In genomic region chr15:28884151-28884940, GRCh38 we compare ENCODE assay signal across 27 cellular contexts. TPM values are rescaled to one million over a fixed set of nuclear protein-coding genes. Genes with fewer than 3 reads are reported as not detected.
DNase-seq lines count a peak whose midpoint lies in the region; FAIRE-seq and TF ChIP-seq lines count a peak whose summit lies in the region.
"Had no signal": no experiment of that assay in that cellular context is flagged by ENCODE, and none has a peak within 500 bp of the region (broad histone marks: within the 10 kb centered on the region; RNA-seq: fewer than 3 reads in every experiment).

No MANE protein-coding gene starts in this region.

- peak overlapping the region; percentile 44 for H3K4me3 Mint-ChIP-seq in activated CD4-positive, alpha-beta T cell treated with anti-CD3 and anti-CD28 coated beads, Interleukin-2, amount 10 ng/mL, durations not matched to agents 24 days and 14 days
- H3K4me3 Mint-ChIP-seq in H9 = peak overlapping the region; percentile 48 to 71; a peak in 3 of 5 replicates

- H4K5ac ChIP-seq in H9 (ENCODE audit: insufficient read length, low read depth, low read length) = no peak overlapping the region
- H4K5ac ChIP-seq in H1 (ENCODE audit: insufficient read length, low read depth, low read length) = no peak overlapping the region

- CTCF ChIA-PET in H1 (lab: Charles Lee; ENCODE audit: partially characterized antibody) = interaction anchor here (1.3 to 1.9 kb wide), 3 partner anchors 8 to 100 kb away, joined by 3 to 5 read pairs (median 4); no protein-coding TSS in a partner anchor

- TF ChIP-seq EP300 in H1 (IDR thresholded peaks at IDR 0.05; ENCODE audit: borderline replicate concordance in 1 of 2, low read depth in 2 of 2, low read length in 2 of 2) = no peak
- TF ChIP-seq EP300 in neural cell (conservative IDR thresholded peaks at IDR 0.05; ENCODE audit: poor library complexity, severe bottlenecking) = no peak

- H2BK5ac ChIP-seq in H9 (ENCODE audit: insufficient read length, low read length) (no peak overlapping the region), H1 (ENCODE audit: low read depth, low read length) (no peak overlapping the region)

- H2AFZ ChIP-seq in H9 (ENCODE audit: low read length) = no peak overlapping the region
- H2AFZ ChIP-seq in H1 (ENCODE audit: low read length) = no peak overlapping the region
- H2AFZ ChIP-seq in neural cell (ENCODE audit: low read depth, low read length) = no peak overlapping the region

- H3K79me2 ChIP-seq in H9 (ENCODE audit: insufficient read depth, low read length) (no peaks in the 10 kb centered on the region; the same call in 1 of the 2 replicates), H1 (ENCODE audit: control insufficient read depth in 1 of 2, insufficient read depth in 2 of 2, low read length in 2 of 2) (no peaks in the 10 kb centered on the region), neural cell (replicated peaks; ENCODE audit: insufficient read depth, low read length) (peaks cover 29% of the 10 kb centered on the region)

- H3K23ac ChIP-seq in H9 (ENCODE audit: insufficient read length, low read depth, low read length) (no peak overlapping the region), H1 (ENCODE audit: insufficient read length) (no peak overlapping the region)

- no peak for TF ChIP-seq POLR2A in H1 (IDR thresholded peaks at IDR 0.05; ENCODE audit: control extremely low read depth in 1 of 2, low read depth in 2 of 2, low read length in 2 of 2)
- TF ChIP-seq POLR2A in adrenal gland (IDR thresholded peaks at IDR 0.05) = no peak
- TF ChIP-seq POLR2A in esophagus squamous epithelium (IDR thresholded peaks at IDR 0.05) = no peak

- DNase-seq in activated CD4-positive, alpha-beta T cell treated with anti-CD3 and anti-CD28 coated beads, Interleukin-2, amount 10 ng/mL, durations not matched to agents 24 days and 14 days = no peak
- DNase-seq in activated CD4-positive, alpha-beta T cell treated with anti-CD3 and anti-CD28 coated beads, Interleukin-2, amount 50 U/mL, for 4 hours = no peak
- DNase-seq in H9 = no peak
- no peak for DNase-seq in H1 (ENCODE audit: low read depth in 1 of 2, low spot score in 2 of 2)
- no peak for DNase-seq in NCI-H1105 treated with DMSO at 0.1 percent for 48 hours (lab: John Stamatoyannopoulos, UW)
- DNase-seq in adrenal gland = no peak
- DNase-seq in esophagus squamous epithelium (lab: John Stamatoyannopoulos, UW) = no peak
- DNase-seq: activated CD8-positive, alpha-beta memory T cell treated with anti-CD3 and anti-CD28 coated beads for 24 hours; DMS 273 treated with DMSO at 0.1 percent for 48 hours; effector memory CD4-positive, alpha-beta T cell; GF-D8; NCI-H1417; NCI-H774; pancreas; SIG-M5; stimulated activated CD4-positive, alpha-beta T cell treated with anti-CD3 and anti-CD28 coated beads, Interleukin-1b, Interleukin-23, amount 100 ng/mL, for 48 hours; T-helper 1 cell had no signal

- no peak overlapping the region for H3K27ac ChIP-seq in H9 (ENCODE audit: insufficient read length, low read depth, low read length)
- H3K27ac ChIP-seq in H1 (ENCODE audit: low read depth, low read length) = no peak overlapping the region
- H3K27ac ChIP-seq in neural cell (ENCODE audit: low read length) = no peak overlapping the region
- H3K27ac ChIP-seq in adrenal gland = no peak overlapping the region
- H3K27ac ChIP-seq in esophagus squamous epithelium = no peak overlapping the region
- H3K27ac ChIP-seq: ascending aorta, pancreas had no signal

- POLR2A ChIA-PET in H1 (lab: Charles Lee; ENCODE audit: partially characterized antibody) = interaction anchor here (2.0 to 2.1 kb wide), 2 partner anchors 8 to 10 kb away, joined by 6 to 7 read pairs; no protein-coding TSS in a partner anchor

- H4K20me1 ChIP-seq in H9 (ENCODE audit: control insufficient read depth, insufficient read depth, insufficient read length) (no peaks in the 10 kb centered on the region), H1 (replicated peaks in 1 of 2; ENCODE audit: control insufficient read depth in 1 of 2, insufficient read depth in 2 of 2, low read length in 2 of 2) (no peaks in the 10 kb centered on the region), neural cell (ENCODE audit: insufficient read depth) (no peaks in the 10 kb centered on the region)

- no peaks in the 10 kb centered on the region for H3F3A ChIP-seq in neural cell (ENCODE audit: insufficient read depth, low read length, poor library complexity, severe bottlenecking)

- no peak overlapping the region for H3T11ph ChIP-seq in H9 (ENCODE audit: low read length)

- intact Hi-C loops in activated CD4-positive, alpha-beta T cell treated with anti-CD3 and anti-CD28 coated beads, Interleukin-2, amount 10 ng/mL, durations not matched to agents 24 days and 14 days (cut with micrococcal nuclease) = no loop called here
- intact Hi-C loops in adrenal gland (cut with DNase I) = no loop called here
- intact Hi-C loops in esophagus squamous epithelium (cut with DNase I) = no loop called here

- no peaks in the 10 kb centered on the region for H3K36me3 Mint-ChIP-seq in activated CD4-positive, alpha-beta T cell treated with anti-CD3 and anti-CD28 coated beads, Interleukin-2, amount 10 ng/mL, durations not matched to agents 24 days and 14 days (ENCODE audit: low read depth)
- no peaks in the 10 kb centered on the region for H3K36me3 Mint-ChIP-seq in H9 (ENCODE audit: insufficient read depth in 1 of 3, low read depth in 3 of 3)

- no peak overlapping the region for H3K14ac ChIP-seq in H9 (ENCODE audit: insufficient read depth, low read length)
- no peak overlapping the region for H3K14ac ChIP-seq in H1 (ENCODE audit: insufficient read length)

- H3K23me2 ChIP-seq in H9 (ENCODE audit: insufficient read length, low read depth, low read length, poor library complexity, severe bottlenecking) (peaks cover 8% of the 10 kb centered on the region), H1 (ENCODE audit: low read depth, low read length) (peaks cover 3% of the 10 kb centered on the region; the same call in 1 of the 2 replicates)

- no peak overlapping the region for H3K9ac ChIP-seq in H9 (ENCODE audit: extremely low read depth, insufficient read length, low read length)
- no peak overlapping the region for H3K9ac ChIP-seq in H1 (replicated peaks in 1 of 4; ENCODE audit: extremely low read depth in 1 of 4, low read depth in 3 of 4, low read length in 3 of 4)
- H3K9ac ChIP-seq in neural cell (ENCODE audit: low read length) = peak overlapping the region; percentile 87

- H4K91ac ChIP-seq in H9 (ENCODE audit: insufficient read length, low read depth, low read length) = no peak overlapping the region
- no peak overlapping the region for H4K91ac ChIP-seq in H1 (replicated peaks; ENCODE audit: insufficient read length, low read length)

- no peak overlapping the region for H3K27ac Mint-ChIP-seq in activated CD4-positive, alpha-beta T cell treated with anti-CD3 and anti-CD28 coated beads, Interleukin-2, amount 10 ng/mL, durations not matched to agents 24 days and 14 days
- H3K27ac Mint-ChIP-seq in H9 = no peak overlapping the region

- H3K36me3 ChIP-seq in H1 (ENCODE audit: control insufficient read depth in 2 of 4, insufficient read depth in 4 of 4, low read length in 3 of 4) (no peaks in the 10 kb centered on the region), neural cell (ENCODE audit: insufficient read depth, low read length) (no peaks in the 10 kb centered on the region), adrenal gland (replicated peaks in 1 of 2) (no peaks in the 10 kb centered on the region), esophagus squamous epithelium (no peaks in the 10 kb centered on the region)
- H3K36me3 ChIP-seq: ascending aorta, pancreas had no signal

- H3K4me1 Mint-ChIP-seq in activated CD4-positive, alpha-beta T cell treated with anti-CD3 and anti-CD28 coated beads, Interleukin-2, amount 10 ng/mL, durations not matched to agents 24 days and 14 days = peaks cover 4% of the 10 kb centered on the region
- H3K4me1 Mint-ChIP-seq in H9 = peaks cover 13 to 31% of the 10 kb centered on the region in 2 experiments

- H2BK120ac ChIP-seq in H9 (ENCODE audit: low read depth, low read length, poor library complexity, severe bottlenecking) (no peak overlapping the region), H1 (replicated peaks; ENCODE audit: low read depth, low read length) (no peak overlapping the region)

- H3K79me1 ChIP-seq in H9 (ENCODE audit: insufficient read depth, low read depth, low read length, poor library complexity, severe bottlenecking) (no peaks in the 10 kb centered on the region), H1 (ENCODE audit: low read depth, low read length) (no peaks in the 10 kb centered on the region)

- H3K9me3 ChIP-seq in H9 (ENCODE audit: control insufficient read depth, low read depth, low read length) (no peaks in the 10 kb centered on the region), H1 (ENCODE audit: insufficient read depth in 2 of 2, low read depth in 1 of 2, low read length in 1 of 2) (no peaks in the 10 kb centered on the region), neural cell (ENCODE audit: low read length) (no peaks in the 10 kb centered on the region), adrenal gland (replicated peaks in 1 of 3) (no peaks in the 10 kb centered on the region), esophagus squamous epithelium (no peaks in the 10 kb centered on the region)
- H3K9me3 ChIP-seq: ascending aorta, pancreas had no signal

- H3K18ac ChIP-seq in H9 (ENCODE audit: insufficient read length, low read depth, low read length) = no peak overlapping the region
- H3K18ac ChIP-seq in H1 (ENCODE audit: extremely low read depth, low read length) = no peak overlapping the region

- TF ChIP-seq CTCF in H9 (conservative IDR thresholded peaks at IDR 0.05) = no peak
- TF ChIP-seq CTCF in H1 (IDR thresholded peaks at IDR 0.05; ENCODE audit: control extremely low read depth in 1 of 3, insufficient read depth in 1 of 3, low read depth in 1 of 3, low read length in 3 of 3) = no peak
- TF ChIP-seq CTCF in neural cell (IDR thresholded peaks at IDR 0.05; ENCODE audit: poor library complexity, severe bottlenecking) = no peak
- TF ChIP-seq CTCF in adrenal gland (IDR thresholded peaks at IDR 0.05) = no peak
- no peak for TF ChIP-seq CTCF in esophagus squamous epithelium (IDR thresholded peaks at IDR 0.05)

- peaks cover 6% of the 10 kb centered on the region; the same call in 1 of the 2 replicates for H3K27me3 ChIP-seq in H9 (ENCODE audit: insufficient read depth, low read length)
- H3K27me3 ChIP-seq in H1 (replicated peaks in 1 of 4; ENCODE audit: control insufficient read depth in 3 of 4, extremely low read depth in 1 of 4, insufficient read depth in 3 of 4, low read length in 3 of 4) = peaks cover 7 to 34% (median 29%) of the 10 kb centered on the region in 4 experiments; a peak in 6 of 7 replicates
- no peaks in the 10 kb centered on the region for H3K27me3 ChIP-seq in neural cell (ENCODE audit: insufficient read depth, low read depth, low read length)
- no peaks in the 10 kb centered on the region for H3K27me3 ChIP-seq in adrenal gland
- H3K27me3 ChIP-seq in esophagus squamous epithelium = peaks cover 0 to 46% (median 0%) of the 10 kb centered on the region in 4 donors
- H3K27me3 ChIP-seq: pancreas had no signal

- no peak overlapping the region for H4K8ac ChIP-seq in H9 (replicated peaks; ENCODE audit: insufficient read length, low read depth, low read length)
- no peak overlapping the region for H4K8ac ChIP-seq in H1 (ENCODE audit: extremely low read depth, insufficient read depth, low read length)

- H2BK20ac ChIP-seq in H9 (ENCODE audit: low read depth, low read length, poor library complexity, severe bottlenecking) (no peak overlapping the region), H1 (ENCODE audit: low read length) (no peak overlapping the region)

- H3K4ac ChIP-seq in H9 (ENCODE audit: low read depth, low read length) = no peak overlapping the region
- H3K4ac ChIP-seq in H1 (replicated peaks; ENCODE audit: insufficient read length, low read depth, low read length) = no peak overlapping the region

- peaks cover 31% of the 10 kb centered on the region for H3K27me3 Mint-ChIP-seq in activated CD4-positive, alpha-beta T cell treated with anti-CD3 and anti-CD28 coated beads, Interleukin-2, amount 10 ng/mL, durations not matched to agents 24 days and 14 days
- H3K27me3 Mint-ChIP-seq in H9 (ENCODE audit: low read depth) = peaks cover 63% of the 10 kb centered on the region
- H3K27me3 Mint-ChIP-seq: stimulated activated naive CD8-positive, alpha-beta T cell treated with anti-CD3 and anti-CD28 coated beads, Interleukin-15, Interleukin-2, amounts not matched to agents 100 ng/mL and 50 ng/mL, for 24 hours had no signal

- H3K4me2 ChIP-seq in H9 (ENCODE audit: insufficient read depth, insufficient read length, low read length) = no peak overlapping the region
- H3K4me2 ChIP-seq in H1 (ENCODE audit: insufficient read depth in 1 of 2, low read depth in 2 of 2, low read length in 2 of 2) = peak overlapping the region; percentile 66 to 87; a peak in 1 of 4 replicates
- no peak overlapping the region for H3K4me2 ChIP-seq in neural cell (ENCODE audit: low read length)

- WGBS in H9 (ENCODE audit: extremely low coverage, insufficient read length, low lambda C conversion rate) = no CpG with 5 or more reads among the region's 11 CpGs
- 82% methylated on average over 11 of the region's 11 CpGs; no CpG with 5 or more reads in 1 of the 2 experiments for WGBS in H1 (ENCODE audit: extremely low coverage in 1 of 2, insufficient coverage in 1 of 2, insufficient read length in 1 of 2, insufficient replicate concordance in 2 of 2, low coverage in 1 of 2, low lambda C conversion rate in 2 of 2, missing lambda C conversion rate in 1 of 2), 2 experiments
- WGBS in adrenal gland, 4 donors = 89 to 93% (median 90%) methylated on average over 9 to 11 of the region's 11 CpGs
- WGBS in esophagus squamous epithelium, 2 donors = 86 to 89% methylated on average over 9 to 10 of the region's 11 CpGs

- no peak overlapping the region for H3K4me3 ChIP-seq in H1 (ENCODE audit: extremely low read depth in 1 of 4, insufficient read depth in 2 of 4, low read depth in 3 of 4, low read length in 4 of 4)
- peak overlapping the region; percentile 86 for H3K4me3 ChIP-seq in neural cell (ENCODE audit: low read length)
- no peak overlapping the region for H3K4me3 ChIP-seq in adrenal gland
- no peak overlapping the region for H3K4me3 ChIP-seq in esophagus squamous epithelium

- no peaks in the 10 kb centered on the region for H3K9me2 ChIP-seq in neural cell (ENCODE audit: insufficient read depth, low read length)

- no peak overlapping the region for H3K56ac ChIP-seq in H9 (ENCODE audit: insufficient read length, low read depth, low read length)
- no peak overlapping the region for H3K56ac ChIP-seq in H1 (replicated peaks; ENCODE audit: insufficient read length, low read depth, low read length)

- H2AK5ac ChIP-seq in H9 (ENCODE audit: insufficient read length, low read length) (no peak overlapping the region), H1 (ENCODE audit: low read depth, low read length) (no peak overlapping the region)

- FAIRE-seq in H1 (lab: Jason Lieb, UNC) = no peak
- FAIRE-seq: A204.1, pancreas had no signal

- no peaks in the 10 kb centered on the region for H3K9me3 Mint-ChIP-seq in activated CD4-positive, alpha-beta T cell treated with anti-CD3 and anti-CD28 coated beads, Interleukin-2, amount 10 ng/mL, durations not matched to agents 24 days and 14 days
- H3K9me3 Mint-ChIP-seq in H9 = no peaks in the 10 kb centered on the region; a peak in 2 of 5 replicates
- H3K9me3 Mint-ChIP-seq: stimulated activated naive CD8-positive, alpha-beta T cell treated with anti-CD3 and anti-CD28 coated beads, Interleukin-15, Interleukin-2, amounts not matched to agents 100 ng/mL and 50 ng/mL, for 24 hours had no signal

- H3K4me1 ChIP-seq in H9 (ENCODE audit: insufficient read depth, low read length) (no peaks in the 10 kb centered on the region), H1 (replicated peaks in 1 of 4; ENCODE audit: control insufficient read depth in 3 of 4, insufficient read depth in 4 of 4, low read length in 3 of 4) (peaks cover 0 to 8% (median 4%) of the 10 kb centered on the region in 4 experiments; a peak in 4 of 7 replicates), adrenal gland (replicated peaks in 1 of 2) (peaks cover 0 to 3% of the 10 kb centered on the region in 2 donors), esophagus squamous epithelium (peaks cover 4 to 27% (median 13%) of the 10 kb centered on the region in 3 donors)

- no peak for TF ChIP-seq RAD21 in H1 (IDR thresholded peaks at IDR 0.05 in 1 of 2, conservative IDR thresholded peaks at IDR 0.05 in 1 of 2; ENCODE audit: low read depth in 2 of 2, low read length in 2 of 2)
- no peak for TF ChIP-seq RAD21 in neural cell (conservative IDR thresholded peaks at IDR 0.05)

- H2BK12ac ChIP-seq in H9 (ENCODE audit: insufficient read length, low read depth, low read length) = no peak overlapping the region
- 0 out of 2 replicates have a peak overlapping the region, but pooled peaks have one; percentile 63 for H2BK12ac ChIP-seq in H1 (ENCODE audit: low read depth, low read length)

- no peak overlapping the region for H2BK15ac ChIP-seq in H9 (ENCODE audit: low read depth, low read length)
- no peak overlapping the region for H2BK15ac ChIP-seq in H1 (ENCODE audit: low read length)

RNA-seq across cellular contexts. Expression of gene APBA2, which starts 1.4 kb away (rescaled TPM):
- 1.8 and 1.9 TPM in 2 replicates for total RNA-seq in activated CD4-positive, alpha-beta T cell treated with anti-CD3 and anti-CD28 coated beads, Interleukin-2, amount 10 ng/mL, durations not matched to agents 24 days and 14 days
- total RNA-seq in H9 (2021) (12.2 and 14.3 TPM in 2 replicates), adrenal gland (10 to 100 TPM in 1 of 8 donors, 1 to 10 TPM in 7; 2.2 to 13.2 (median 4.7) TPM), esophagus squamous epithelium (1 to 10 TPM in 3 of 4 donors, under 1 TPM in 1; 0.82 to 9.9 (median 1.6) TPM)
- 13.9 and 15.5 TPM in 2 replicates for total RNA-seq in H1 (2021; fragmentation: NEBNext Ultra II Directional; extraction: Animal tissue kit (Norgen Biotek cat#: 25700))
- polyA plus RNA-seq in H1 (2011; rRNA removed) (19.0 and 20.4 TPM in 2 replicates), neural cell (134 and 159 TPM in 2 replicates), adrenal gland (1 to 10 TPM; 2.1 to 6.9 (median 3.1) TPM)
- 19.3 TPM for polyA plus RNA-seq in H1 (2011; cell fraction: cytosol; rRNA removed)
- polyA plus RNA-seq in H1 (2011; cell fraction: nucleus; rRNA removed) = 38.3 TPM
- 9.5 to 16.7 TPM (median 14.7 TPM) in 4 replicates for polyA plus RNA-seq in H1 (2012, experiment 1 of 2)
- 9.8 TPM for polyA plus RNA-seq in H1 (2012, experiment 2 of 2)
- polyA plus RNA-seq in H1 (2013, experiment 1 of 2) = 8.2 TPM
- 8.5 TPM for polyA plus RNA-seq in H1 (2013, experiment 2 of 2)
- polyA minus RNA-seq in H1 (2011; rRNA and poly(A)+ RNA removed) = 16.0 and 21.3 TPM in 2 replicates
- polyA minus RNA-seq in H1 (2011; cell fraction: cytosol; rRNA and poly(A)+ RNA removed) = 10.5 TPM
- 14.0 TPM for polyA minus RNA-seq in H1 (2011; cell fraction: nucleus; rRNA and poly(A)+ RNA removed)
- polyA minus RNA-seq in neural cell = 202 and 213 TPM in 2 replicates

RNA-seq across cellular contexts. Expression of gene GOLGA6L7, which starts 35.9 kb away (rescaled TPM):
- not detected in 2 replicates for total RNA-seq in activated CD4-positive, alpha-beta T cell treated with anti-CD3 and anti-CD28 coated beads, Interleukin-2, amount 10 ng/mL, durations not matched to agents 24 days and 14 days
- total RNA-seq in H9 (2021) (not detected in 2 replicates), adrenal gland (not detected), esophagus squamous epithelium (not detected)
- not detected in 2 replicates for total RNA-seq in H1 (2021; fragmentation: NEBNext Ultra II Directional; extraction: Animal tissue kit (Norgen Biotek cat#: 25700))
- polyA plus RNA-seq in H1 (2011; rRNA removed) (not detected in 2 replicates), neural cell (not detected in 2 replicates), adrenal gland (not detected)
- not detected for polyA plus RNA-seq in H1 (2011; cell fraction: cytosol; rRNA removed)
- not detected for polyA plus RNA-seq in H1 (2011; cell fraction: nucleus; rRNA removed)
- 0.17 to 0.22 TPM in 2 of 4 replicates, not detected in the others for polyA plus RNA-seq in H1 (2012, experiment 1 of 2)
- not detected for polyA plus RNA-seq in H1 (2012, experiment 2 of 2)
- polyA plus RNA-seq in H1 (2013, experiment 1 of 2) = not detected
- not detected for polyA plus RNA-seq in H1 (2013, experiment 2 of 2)
- not detected in 2 replicates for polyA minus RNA-seq in H1 (2011; rRNA and poly(A)+ RNA removed)
- not detected for polyA minus RNA-seq in H1 (2011; cell fraction: cytosol; rRNA and poly(A)+ RNA removed)
- not detected for polyA minus RNA-seq in H1 (2011; cell fraction: nucleus; rRNA and poly(A)+ RNA removed)
- not detected in 2 replicates for polyA minus RNA-seq in neural cell
- total RNA-seq: ascending aorta, cerebellum, fibroblast of lung, liver, mucosa of gallbladder, pancreas, ureter had no signal
- polyA plus RNA-seq: BJ, fibroblast of lung, liver, pancreas had no signal

Comparison
In these comparisons a context has a peak if more than half of its experiments do, and no peak if none do; other contexts are left out.
1. H3K4me2 ChIP-seq: peak in H1 (2 of 2); none in H9 (single experiment) and neural cell (single experiment).